8 cellular contexts compared by ENCODE assay signal in the genomic region with DNA sequence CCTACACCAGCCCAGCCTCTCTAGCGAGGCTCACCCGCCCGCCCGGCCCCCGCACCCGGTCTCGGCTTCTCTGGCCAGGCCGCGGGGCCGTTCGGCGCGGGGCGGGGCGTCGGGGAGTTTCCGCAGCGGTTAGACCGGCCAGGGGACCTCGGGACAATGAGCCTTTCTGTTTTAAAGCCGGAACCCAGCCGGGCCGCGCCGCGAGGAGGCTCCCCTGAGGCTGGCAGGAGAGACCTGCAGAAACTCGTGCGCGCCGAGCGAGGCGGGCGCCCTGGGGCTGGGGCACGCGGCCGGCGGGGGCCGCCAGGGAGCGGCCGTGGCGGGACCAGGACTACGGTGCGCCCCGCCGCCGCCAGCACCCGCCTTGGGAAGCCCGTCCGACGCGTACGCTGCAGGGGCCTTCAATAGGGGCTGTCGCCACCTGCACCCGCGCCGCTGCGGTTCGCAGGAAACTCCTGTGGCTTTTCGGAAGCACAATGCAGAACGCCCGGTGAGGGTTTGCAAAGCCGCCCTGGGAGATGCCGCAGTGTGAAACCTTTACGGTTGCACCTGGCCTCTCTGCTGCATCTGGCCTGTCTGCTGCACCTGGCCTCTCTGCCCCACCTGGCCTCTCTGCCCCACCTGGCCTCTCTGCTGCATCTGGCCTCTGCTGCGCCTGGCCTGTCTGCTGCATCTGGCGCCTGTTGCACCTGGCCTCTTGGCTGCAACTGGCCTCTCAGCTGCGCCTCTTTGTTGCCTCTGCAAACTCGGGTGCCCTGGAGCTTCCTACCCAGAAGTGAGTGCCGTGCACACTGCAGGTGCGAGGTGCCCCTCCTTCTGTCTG.
A peak's percentile ranks its signal among the peaks of the same experiment; 100 is the strongest.
DNase-seq lines count a peak whose midpoint lies in the region; ATAC-seq and TF ChIP-seq lines count a peak whose summit lies in the region.

No MANE protein-coding gene starts in this region.

- TF ChIP-seq POLR2A in uterus (IDR thresholded peaks at IDR 0.05) = no peak

- H2AFZ ChIP-seq in OCI-LY1 (ENCODE audit: low read length) (no peak overlapping the region), osteoblast (ENCODE audit: low read length) (peak overlapping the region; percentile 56)

- DNase-seq in activated effector memory CD4-positive, alpha-beta T cell treated with Interleukin-2 at 50 U/mL for 16 hours = peak; percentile 30
- DNase-seq in globus pallidus (ENCODE audit: low spot score) (peak; percentile 38), osteoblast (ENCODE audit: insufficient read length, low spot score, missing footprints) (peak; percentile 92), uterus (peak; percentile 39 to 45)

- H3K9me2 ChIP-seq in OCI-LY1 (ENCODE audit: low read depth, low read length) = no peaks in the 10 kb centered on the region

- H3K79me2 ChIP-seq in OCI-LY1 (ENCODE audit: insufficient read depth, low read length) (no peaks in the 10 kb centered on the region), osteoblast (ENCODE audit: insufficient read depth, low read length) (no peaks in the 10 kb centered on the region)

- H3K4me2 ChIP-seq in OCI-LY1 (ENCODE audit: low read length) (peak overlapping the region; percentile 39), osteoblast (ENCODE audit: insufficient read depth, low read length) (peak overlapping the region; percentile 80)

- peak overlapping the region; percentile 38; the same call in 1 of the 2 replicates for H3K9ac ChIP-seq in OCI-LY1 (ENCODE audit: low read length)

- H3K27me3 ChIP-seq in OCI-LY1 (ENCODE audit: insufficient read depth, low read length) (no peaks in the 10 kb centered on the region), osteoblast (ENCODE audit: insufficient read depth, low read length) (no peaks in the 10 kb centered on the region), uterus (no peaks in the 10 kb centered on the region)

- TF ChIP-seq CTCF in C4-2B (conservative IDR thresholded peaks at IDR 0.05) = no peak; the same call in 1 of the 2 replicates
- TF ChIP-seq CTCF in OCI-LY1 (IDR thresholded peaks at IDR 0.05; ENCODE audit: low read length) = no peak
- TF ChIP-seq CTCF in osteoblast (IDR thresholded peaks at IDR 0.05; ENCODE audit: extremely low read depth, low read depth, low read length) = no peak
- no peak for TF ChIP-seq CTCF in uterus (IDR thresholded peaks at IDR 0.05)

- peaks cover 8% of the 10 kb centered on the region for H3F3A ChIP-seq in OCI-LY1 (ENCODE audit: insufficient read depth, low read length)

- H3K4me3 ChIP-seq in OCI-LY1 (ENCODE audit: low read depth, low read length, poor library complexity, severe bottlenecking) (peak overlapping the region; percentile 43), osteoblast (ENCODE audit: insufficient read depth, low read length) (peak overlapping the region; percentile 68), uterus (peak overlapping the region; percentile 20 to 40)

- intact Hi-C loops in uterus (cut with DNase I; ENCODE audit: low total_unique reads) = no loop called here

- H3K27ac ChIP-seq in C4-2B (peak overlapping the region; percentile 53), OCI-LY1 (ENCODE audit: low read depth, low read length, poor library complexity, severe bottlenecking) (peak overlapping the region; percentile 94), osteoblast (ENCODE audit: low read depth, low read length) (no peak overlapping the region), uterus (no peak overlapping the region)

- H3K36me3 ChIP-seq in OCI-LY1 (ENCODE audit: insufficient read depth, low read length) (no peaks in the 10 kb centered on the region), osteoblast (ENCODE audit: insufficient read depth, low read length) (no peaks in the 10 kb centered on the region), uterus (no peaks in the 10 kb centered on the region)

- H3K4me1 ChIP-seq in OCI-LY1 (ENCODE audit: insufficient read depth, low read length, severe bottlenecking) (peaks cover 15% of the 10 kb centered on the region), osteoblast (ENCODE audit: insufficient read depth, low read length) (no peaks in the 10 kb centered on the region), uterus (no peaks in the 10 kb centered on the region)

- ATAC-seq in GM19395 (IDR thresholded peaks at IDR 0.05; ENCODE audit: unreplicated experiment) (peak; percentile 83), HG03460 (IDR thresholded peaks at IDR 0.05; ENCODE audit: unreplicated experiment) (peak; percentile 76)

- peaks cover 8% of the 10 kb centered on the region; the same call in 1 of the 2 replicates for H3K9me3 ChIP-seq in OCI-LY1 (ENCODE audit: low read length)
- H3K9me3 ChIP-seq in osteoblast (ENCODE audit: low read depth, low read length) = no peaks in the 10 kb centered on the region
- H3K9me3 ChIP-seq in uterus = no peaks in the 10 kb centered on the region

- no peaks in the 10 kb centered on the region for H4K20me1 ChIP-seq in OCI-LY1 (ENCODE audit: insufficient read depth, low read length)
- H4K20me1 ChIP-seq in osteoblast (ENCODE audit: insufficient read depth, low read length) = no peaks in the 10 kb centered on the region

Comparison
In these comparisons a context has a peak if more than half of its experiments do, and no peak if none do; other contexts are left out.
1. H3K27ac ChIP-seq: peak in C4-2B (single experiment) and OCI-LY1 (single experiment); none in osteoblast (single experiment) and uterus (0 of 2).
2. DNase-seq: peak in every context shown above with its lines; median percentile 92 in osteoblast; 42 in uterus; 38 in globus pallidus; 30 in activated effector memory CD4-positive, alpha-beta T cell treated with Interleukin-2 at 50 U/mL for 16 hours.
3. Peak in every context shown above with its lines, with median percentiles within 50 percentile points of each other: H3K4me3 ChIP-seq.